In the genomic region with DNA sequence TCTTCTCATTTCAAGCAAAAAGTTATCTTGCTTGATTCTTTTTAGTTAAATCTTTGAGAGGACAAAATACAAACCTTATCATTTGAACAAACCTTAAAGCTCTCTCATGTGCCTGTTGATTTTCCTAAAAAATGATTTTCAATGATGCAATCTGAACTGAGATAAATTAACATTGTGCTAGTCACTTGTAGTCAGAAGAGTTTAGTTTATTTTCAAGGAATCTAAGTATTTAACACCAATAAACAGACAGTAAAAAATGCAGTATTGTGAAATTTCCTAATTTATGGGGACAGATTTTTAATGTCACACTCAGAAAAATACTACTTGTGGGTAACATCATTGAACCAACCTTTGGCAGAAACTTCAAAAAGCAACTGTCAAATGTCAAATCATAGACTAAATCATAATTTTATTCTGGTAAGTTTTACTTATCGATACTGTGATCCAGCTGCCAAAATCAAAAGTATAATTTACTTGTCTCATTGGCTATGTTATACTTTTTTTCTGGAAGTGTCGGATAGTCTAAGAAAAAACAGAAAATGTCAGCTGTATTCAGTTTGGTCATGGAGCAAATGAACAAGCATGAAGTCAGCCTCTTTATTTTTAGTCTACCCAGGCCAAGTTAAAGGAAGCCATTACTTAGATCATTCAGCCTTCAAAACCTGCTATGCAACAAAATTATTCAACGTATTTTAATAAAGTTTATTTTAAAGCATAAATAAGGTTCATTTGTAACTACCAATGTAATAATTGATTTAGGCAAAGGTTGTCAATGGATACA, we compare ENCODE assay signal across 3 cellular contexts.
A peak's percentile ranks its signal among the peaks of the same experiment; 100 is the strongest.
TF ChIP-seq lines count a peak whose summit lies in the region.

No MANE protein-coding gene starts in this region.

TF ChIP-seq in SK-N-SH, 30 proteins besides CTCF, POLR2A, EP300 and RAD21 (continued from another document):
- TF ChIP-seq SIN3A (IDR thresholded peaks at IDR 0.05; ENCODE audit: borderline replicate concordance, low read depth, low read length) (no peak), SMC3 (IDR thresholded peaks at IDR 0.05; ENCODE audit: low read depth, low read length) (no peak), FOXJ3 (CRISPR knock-in tag; IDR thresholded peaks at IDR 0.05) (no peak), RFX5 (IDR thresholded peaks at IDR 0.05; ENCODE audit: low read length) (no peak)
- TF ChIP-seq, protein P1, sequence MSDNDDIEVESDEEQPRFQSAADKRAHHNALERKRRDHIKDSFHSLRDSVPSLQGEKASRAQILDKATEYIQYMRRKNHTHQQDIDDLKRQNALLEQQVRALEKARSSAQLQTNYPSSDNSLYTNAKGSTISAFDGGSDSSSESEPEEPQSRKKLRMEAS (IDR thresholded peaks at IDR 0.05; ENCODE audit: low read depth): no peak

TF ChIP-seq in SK-N-SH treated with all-trans-retinoic acid at 6 μM for 48 hours, 23 proteins besides CTCF, POLR2A, EP300 and RAD21:
- TF ChIP-seq, protein P2, sequence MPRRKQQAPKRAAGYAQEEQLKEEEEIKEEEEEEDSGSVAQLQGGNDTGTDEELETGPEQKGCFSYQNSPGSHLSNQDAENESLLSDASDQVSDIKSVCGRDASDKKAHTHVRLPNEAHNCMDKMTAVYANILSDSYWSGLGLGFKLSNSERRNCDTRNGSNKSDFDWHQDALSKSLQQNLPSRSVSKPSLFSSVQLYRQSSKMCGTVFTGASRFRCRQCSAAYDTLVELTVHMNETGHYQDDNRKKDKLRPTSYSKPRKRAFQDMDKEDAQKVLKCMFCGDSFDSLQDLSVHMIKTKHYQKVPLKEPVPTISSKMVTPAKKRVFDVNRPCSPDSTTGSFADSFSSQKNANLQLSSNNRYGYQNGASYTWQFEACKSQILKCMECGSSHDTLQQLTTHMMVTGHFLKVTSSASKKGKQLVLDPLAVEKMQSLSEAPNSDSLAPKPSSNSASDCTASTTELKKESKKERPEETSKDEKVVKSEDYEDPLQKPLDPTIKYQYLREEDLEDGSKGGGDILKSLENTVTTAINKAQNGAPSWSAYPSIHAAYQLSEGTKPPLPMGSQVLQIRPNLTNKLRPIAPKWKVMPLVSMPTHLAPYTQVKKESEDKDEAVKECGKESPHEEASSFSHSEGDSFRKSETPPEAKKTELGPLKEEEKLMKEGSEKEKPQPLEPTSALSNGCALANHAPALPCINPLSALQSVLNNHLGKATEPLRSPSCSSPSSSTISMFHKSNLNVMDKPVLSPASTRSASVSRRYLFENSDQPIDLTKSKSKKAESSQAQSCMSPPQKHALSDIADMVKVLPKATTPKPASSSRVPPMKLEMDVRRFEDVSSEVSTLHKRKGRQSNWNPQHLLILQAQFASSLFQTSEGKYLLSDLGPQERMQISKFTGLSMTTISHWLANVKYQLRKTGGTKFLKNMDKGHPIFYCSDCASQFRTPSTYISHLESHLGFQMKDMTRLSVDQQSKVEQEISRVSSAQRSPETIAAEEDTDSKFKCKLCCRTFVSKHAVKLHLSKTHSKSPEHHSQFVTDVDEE (CRISPR knock-in tag; IDR thresholded peaks at IDR 0.05): no peak
- TF ChIP-seq GLIS3 (CRISPR knock-in tag; IDR thresholded peaks at IDR 0.05) (no peak), RARB (CRISPR knock-in tag; IDR thresholded peaks at IDR 0.05) (no peak), SNAI2 (CRISPR knock-in tag; IDR thresholded peaks at IDR 0.05) (no peak), CSDC2 (CRISPR knock-in tag; IDR thresholded peaks at IDR 0.05) (no peak), ESRRG (CRISPR knock-in tag; IDR thresholded peaks at IDR 0.05) (no peak), BACH2 (CRISPR knock-in tag; IDR thresholded peaks at IDR 0.05; ENCODE audit: borderline replicate concordance) (no peak), ZFP30 (CRISPR knock-in tag; IDR thresholded peaks at IDR 0.05) (no peak), TCF4 (CRISPR knock-in tag; IDR thresholded peaks at IDR 0.05; ENCODE audit: borderline replicate concordance) (no peak)
- TF ChIP-seq, protein P3, sequence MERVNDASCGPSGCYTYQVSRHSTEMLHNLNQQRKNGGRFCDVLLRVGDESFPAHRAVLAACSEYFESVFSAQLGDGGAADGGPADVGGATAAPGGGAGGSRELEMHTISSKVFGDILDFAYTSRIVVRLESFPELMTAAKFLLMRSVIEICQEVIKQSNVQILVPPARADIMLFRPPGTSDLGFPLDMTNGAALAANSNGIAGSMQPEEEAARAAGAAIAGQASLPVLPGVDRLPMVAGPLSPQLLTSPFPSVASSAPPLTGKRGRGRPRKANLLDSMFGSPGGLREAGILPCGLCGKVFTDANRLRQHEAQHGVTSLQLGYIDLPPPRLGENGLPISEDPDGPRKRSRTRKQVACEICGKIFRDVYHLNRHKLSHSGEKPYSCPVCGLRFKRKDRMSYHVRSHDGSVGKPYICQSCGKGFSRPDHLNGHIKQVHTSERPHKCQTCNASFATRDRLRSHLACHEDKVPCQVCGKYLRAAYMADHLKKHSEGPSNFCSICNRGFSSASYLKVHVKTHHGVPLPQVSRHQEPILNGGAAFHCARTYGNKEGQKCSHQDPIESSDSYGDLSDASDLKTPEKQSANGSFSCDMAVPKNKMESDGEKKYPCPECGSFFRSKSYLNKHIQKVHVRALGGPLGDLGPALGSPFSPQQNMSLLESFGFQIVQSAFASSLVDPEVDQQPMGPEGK (CRISPR knock-in tag; IDR thresholded peaks at IDR 0.05; ENCODE audit: borderline replicate concordance): no peak

TF ChIP-seq in K562, 482 proteins besides CTCF, POLR2A, EP300 and RAD21:
- TF ChIP-seq, protein P4, sequence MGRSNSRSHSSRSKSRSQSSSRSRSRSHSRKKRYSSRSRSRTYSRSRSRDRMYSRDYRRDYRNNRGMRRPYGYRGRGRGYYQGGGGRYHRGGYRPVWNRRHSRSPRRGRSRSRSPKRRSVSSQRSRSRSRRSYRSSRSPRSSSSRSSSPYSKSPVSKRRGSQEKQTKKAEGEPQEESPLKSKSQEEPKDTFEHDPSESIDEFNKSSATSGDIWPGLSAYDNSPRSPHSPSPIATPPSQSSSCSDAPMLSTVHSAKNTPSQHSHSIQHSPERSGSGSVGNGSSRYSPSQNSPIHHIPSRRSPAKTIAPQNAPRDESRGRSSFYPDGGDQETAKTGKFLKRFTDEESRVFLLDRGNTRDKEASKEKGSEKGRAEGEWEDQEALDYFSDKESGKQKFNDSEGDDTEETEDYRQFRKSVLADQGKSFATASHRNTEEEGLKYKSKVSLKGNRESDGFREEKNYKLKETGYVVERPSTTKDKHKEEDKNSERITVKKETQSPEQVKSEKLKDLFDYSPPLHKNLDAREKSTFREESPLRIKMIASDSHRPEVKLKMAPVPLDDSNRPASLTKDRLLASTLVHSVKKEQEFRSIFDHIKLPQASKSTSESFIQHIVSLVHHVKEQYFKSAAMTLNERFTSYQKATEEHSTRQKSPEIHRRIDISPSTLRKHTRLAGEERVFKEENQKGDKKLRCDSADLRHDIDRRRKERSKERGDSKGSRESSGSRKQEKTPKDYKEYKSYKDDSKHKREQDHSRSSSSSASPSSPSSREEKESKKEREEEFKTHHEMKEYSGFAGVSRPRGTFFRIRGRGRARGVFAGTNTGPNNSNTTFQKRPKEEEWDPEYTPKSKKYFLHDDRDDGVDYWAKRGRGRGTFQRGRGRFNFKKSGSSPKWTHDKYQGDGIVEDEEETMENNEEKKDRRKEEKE (IDR thresholded peaks at IDR 0.05; ENCODE audit: borderline replicate concordance in 1 of 2, control insufficient read depth in 1 of 2, low read depth in 2 of 2, low read length in 1 of 2): no peak
- TF ChIP-seq ZNF589 (CRISPR knock-in tag; IDR thresholded peaks at IDR 0.05; ENCODE audit: low read depth) (0 out of 2 replicates have a peak, but pooled peaks have one; percentile 32), CEBPG (CRISPR knock-in tag; IDR thresholded peaks at IDR 0.05) (no peak), CEBPG (tag; conservative IDR thresholded peaks at IDR 0.05 in 1 of 2, IDR thresholded peaks at IDR 0.05 in 1 of 2) (peak; percentile 54 to 73; a peak in 3 of 4 replicates), CEBPB (tag; IDR thresholded peaks at IDR 0.05) (peak; percentile 48; the same call in 1 of the 2 replicates)
- TF ChIP-seq, protein P5, sequence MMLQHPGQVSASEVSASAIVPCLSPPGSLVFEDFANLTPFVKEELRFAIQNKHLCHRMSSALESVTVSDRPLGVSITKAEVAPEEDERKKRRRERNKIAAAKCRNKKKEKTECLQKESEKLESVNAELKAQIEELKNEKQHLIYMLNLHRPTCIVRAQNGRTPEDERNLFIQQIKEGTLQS (IDR thresholded peaks at IDR 0.05): peak; percentile 73
- TF ChIP-seq, protein P5 (CRISPR knock-in tag; conservative IDR thresholded peaks at IDR 0.05): no peak
TF ChIP-seq in K562: peak in this region for 4.
